In the genomic region with DNA sequence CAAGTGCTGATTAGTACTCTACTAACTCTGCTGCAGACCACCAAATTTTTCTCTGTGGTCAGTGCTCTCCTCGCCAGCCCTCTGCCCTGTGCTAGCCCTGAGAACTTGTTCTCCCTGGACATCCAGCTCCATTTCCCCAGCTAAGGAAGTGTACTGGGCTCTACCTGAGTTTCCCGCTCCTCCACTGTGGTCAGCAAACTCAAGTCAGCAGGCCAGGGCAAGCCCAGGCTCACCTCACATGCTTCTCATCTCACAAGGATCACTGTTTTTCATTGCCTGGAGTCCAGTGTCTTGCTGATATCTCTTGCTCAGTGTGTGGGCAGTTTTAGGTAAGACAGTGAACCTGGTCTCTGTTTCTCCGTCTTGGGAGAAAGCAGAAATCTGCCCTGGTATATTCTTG, we compare ENCODE assay signal across 14 cellular contexts.
DNase-seq lines count a peak whose midpoint lies in the region; ATAC-seq and TF ChIP-seq lines count a peak whose summit lies in the region.
"Had no signal": no experiment of that assay in that cellular context is flagged by ENCODE, and none has a peak within 500 bp of the region (broad histone marks: within the 10 kb centered on the region; RNA-seq: fewer than 3 reads in every experiment).

No MANE protein-coding gene starts in this region.

- intact Hi-C loops in sciatic nerve (cut with DNase I) = no loop called here

- DNase-seq in activated CD8-positive, alpha-beta memory T cell treated with anti-CD3 and anti-CD28 coated beads, Interleukin-2, amount 50 U/mL, for 48 hours = peak; percentile 18
- no peak for DNase-seq in activated CD8-positive, alpha-beta memory T cell treated with anti-CD3 and anti-CD28 coated beads, Interleukin-2, amount 50 U/mL, for 4 hours
- DNase-seq in epithelial cell of esophagus (ENCODE audit: low read depth) = peak; percentile 45
- DNase-seq in sciatic nerve (ENCODE audit: low spot score) = peak; percentile 22
- DNase-seq in central memory CD4-positive, alpha-beta T cell = no peak
- no peak for DNase-seq in SK-N-DZ (ENCODE audit: low spot score)
- no peak for DNase-seq in GM13976 (ENCODE audit: low spot score)
- DNase-seq: ACHN; C1 segment of cervical spinal cord; CD4-positive, alpha-beta memory T cell; DND-41; GM23248; H7 had no signal

- no peaks in the 10 kb centered on the region for H4K20me1 ChIP-seq in OCI-LY1 (ENCODE audit: insufficient read depth, low read length)

- H2AFZ ChIP-seq in OCI-LY1 (ENCODE audit: low read length) = no peak overlapping the region
- H2AFZ ChIP-seq: GM23248 had no signal

- TF ChIP-seq CTCF in OCI-LY1 (IDR thresholded peaks at IDR 0.05; ENCODE audit: low read length) (no peak), epithelial cell of esophagus (IDR thresholded peaks at IDR 0.05; ENCODE audit: insufficient read depth, low read depth, low read length, missing control alignments) (no peak), GM13976 (IDR thresholded peaks at IDR 0.05; ENCODE audit: borderline replicate concordance, control extremely low read depth, extremely low read depth, insufficient read depth, missing control alignments) (no peak)

- H3F3A ChIP-seq in OCI-LY1 (ENCODE audit: insufficient read depth, low read length) = no peaks in the 10 kb centered on the region

- peaks cover 18% of the 10 kb centered on the region for H3K4me1 ChIP-seq in OCI-LY1 (ENCODE audit: insufficient read depth, low read length, severe bottlenecking)

- H3K4me2 ChIP-seq in OCI-LY1 (ENCODE audit: low read length) = no peak overlapping the region; the same call in 1 of the 2 replicates

- no peaks in the 10 kb centered on the region for H3K79me2 ChIP-seq in OCI-LY1 (ENCODE audit: insufficient read depth, low read length)

- no peak for ATAC-seq in sciatic nerve

- H3K9me3 ChIP-seq in OCI-LY1 (ENCODE audit: low read length) = peaks cover 7% of the 10 kb centered on the region

- peak overlapping the region; percentile 30; the same call in 1 of the 2 replicates for H3K9ac ChIP-seq in OCI-LY1 (ENCODE audit: low read length)
- H3K9ac ChIP-seq: GM23248 had no signal

- H3K9me2 ChIP-seq in OCI-LY1 (ENCODE audit: low read depth, low read length) = no peaks in the 10 kb centered on the region

- H3K4me3 ChIP-seq in OCI-LY1 (ENCODE audit: low read depth, low read length, poor library complexity, severe bottlenecking) (no peak overlapping the region), epithelial cell of esophagus (ENCODE audit: low read length) (no peak overlapping the region)
- H3K4me3 ChIP-seq: GM23248 had no signal

- H3K36me3 ChIP-seq in OCI-LY1 (ENCODE audit: insufficient read depth, low read length) = peaks cover 50% of the 10 kb centered on the region

- H3K27ac ChIP-seq in OCI-LY1 (ENCODE audit: low read depth, low read length, poor library complexity, severe bottlenecking) = peak overlapping the region; percentile 77
- H3K27ac ChIP-seq: GM23248 had no signal

- in situ Hi-C loops in GM13976 (cut with MboI; ENCODE audit: low sequenced_read_pairs, unreplicated experiment) = no loop called here

- no peaks in the 10 kb centered on the region for H3K27me3 ChIP-seq in OCI-LY1 (ENCODE audit: insufficient read depth, low read length)

Comparison
In these comparisons a context has a peak if more than half of its experiments do, and no peak if none do; other contexts are left out.
1. DNase-seq: peak in activated CD8-positive, alpha-beta memory T cell treated with anti-CD3 and anti-CD28 coated beads, Interleukin-2, amount 50 U/mL, for 48 hours (single experiment), epithelial cell of esophagus (single experiment) and sciatic nerve (single experiment); none in activated CD8-positive, alpha-beta memory T cell treated with anti-CD3 and anti-CD28 coated beads, Interleukin-2, amount 50 U/mL, for 4 hours (single experiment), central memory CD4-positive, alpha-beta T cell (single experiment), SK-N-DZ (single experiment) and GM13976 (single experiment).